32 cellular contexts compared by ENCODE assay signal in genomic region chr6:122248001-122248669, GRCh38.
"Had no signal": no experiment of that assay in that cellular context is flagged by ENCODE, and none has a peak within 500 bp of the region (broad histone marks: within the 10 kb centered on the region; RNA-seq: fewer than 3 reads in every experiment).

No MANE protein-coding gene starts in this region.

- ATAC-seq: activated CD4-positive, alpha-beta T cell treated with anti-CD3 and anti-CD28 coated beads for 36 hours; activated CD8-positive, alpha-beta memory T cell treated with anti-CD3 and anti-CD28 coated beads, Interleukin-2, amount 10 ng/mL, durations not matched to agents 7 days and 5 days; activated CD8-positive, alpha-beta T cell treated with anti-CD3 and anti-CD28 coated beads, Interleukin-2, amount 10 ng/mL, durations not matched to agents 7 days and 5 days; activated T-cell treated with anti-CD3 and anti-CD28 coated beads, Interleukin-2, amount 50 U/mL, for 72 hours; foreskin keratinocyte; gastrocnemius medialis; T-helper 17 cell had no signal

- H3K4me1 ChIP-seq: esophagus muscularis mucosa, foreskin keratinocyte, gastrocnemius medialis had no signal

- H3K4me3 ChIP-seq: coronary artery, dorsolateral prefrontal cortex, esophagus muscularis mucosa, gastrocnemius medialis had no signal

- H3K27ac ChIP-seq: brain microvascular endothelial cell, coronary artery, dorsolateral prefrontal cortex, esophagus muscularis mucosa, foreskin keratinocyte, gastrocnemius medialis, WERI-Rb-1 had no signal

- H3K36me3 ChIP-seq: brain microvascular endothelial cell, esophagus muscularis mucosa, gastrocnemius medialis, WERI-Rb-1 had no signal

- H3K4me3 Mint-ChIP-seq: activated B cell treated with CpG ODN at 0.5 μM for 24 hours; activated CD4-positive, alpha-beta memory T cell treated with anti-CD3 and anti-CD28 coated beads for 36 hours; activated CD4-positive, alpha-beta T cell treated with anti-CD3 and anti-CD28 coated beads for 36 hours; activated CD4-positive, alpha-beta T cell treated with anti-CD3 and anti-CD28 coated beads, Interleukin-2, amount 10 ng/mL, durations not matched to agents 24 days and 14 days; activated CD8-positive, alpha-beta memory T cell treated with anti-CD3 and anti-CD28 coated beads, Interleukin-2, amount 10 ng/mL, durations not matched to agents 7 days and 5 days; activated CD8-positive, alpha-beta T cell treated with anti-CD3 and anti-CD28 coated beads, Interleukin-2, amount 10 ng/mL, durations not matched to agents 7 days and 5 days; activated naive CD4-positive, alpha-beta T cell treated with anti-CD3 and anti-CD28 coated beads, Interleukin-2, amount 10 ng/mL, durations not matched to agents 7 days and 5 days; activated naive CD8-positive, alpha-beta T cell; activated T-cell treated with anti-CD3 and anti-CD28 coated beads, Interleukin-2, amount 50 U/mL, for 24 hours; activated T-cell treated with anti-CD3 and anti-CD28 coated beads, Interleukin-2, amount 50 U/mL, for 72 hours; central memory CD8-positive, alpha-beta T cell; dendritic cell treated with granulocyte-macrophage colony-stimulating factor and Interleukin-4, amounts not matched to agents 40 ng/mL and 50 ng/mL, for 4 days; endodermal cell; T-helper 17 cell; T-helper 2 cell treated with Interferon-gamma antibody and Interleukin-4, amounts not matched to agents 5 μg/mL and 100 μg/mL, for 36 hours had no signal

- H3K27ac Mint-ChIP-seq: activated B cell treated with CpG ODN at 0.5 μM for 24 hours; activated CD4-positive, alpha-beta memory T cell treated with anti-CD3 and anti-CD28 coated beads for 36 hours; activated CD4-positive, alpha-beta T cell treated with anti-CD3 and anti-CD28 coated beads for 36 hours; activated CD4-positive, alpha-beta T cell treated with anti-CD3 and anti-CD28 coated beads, Interleukin-2, amount 10 ng/mL, durations not matched to agents 24 days and 14 days; activated CD8-positive, alpha-beta memory T cell treated with anti-CD3 and anti-CD28 coated beads, Interleukin-2, amount 10 ng/mL, durations not matched to agents 7 days and 5 days; activated CD8-positive, alpha-beta T cell treated with anti-CD3 and anti-CD28 coated beads, Interleukin-2, amount 10 ng/mL, durations not matched to agents 7 days and 5 days; activated naive CD4-positive, alpha-beta T cell treated with anti-CD3 and anti-CD28 coated beads, Interleukin-2, amount 10 ng/mL, durations not matched to agents 7 days and 5 days; activated naive CD8-positive, alpha-beta T cell; activated T-cell treated with anti-CD3 and anti-CD28 coated beads, Interleukin-2, amount 50 U/mL, for 24 hours; activated T-cell treated with anti-CD3 and anti-CD28 coated beads, Interleukin-2, amount 50 U/mL, for 72 hours; dendritic cell treated with granulocyte-macrophage colony-stimulating factor and Interleukin-4, amounts not matched to agents 40 ng/mL and 50 ng/mL, for 4 days; T-helper 17 cell; T-helper 2 cell treated with Interferon-gamma antibody and Interleukin-4, amounts not matched to agents 5 μg/mL and 100 μg/mL, for 36 hours had no signal

- H3K27me3 ChIP-seq: brain microvascular endothelial cell, dorsolateral prefrontal cortex, esophagus muscularis mucosa, foreskin keratinocyte, gastrocnemius medialis had no signal

- H3K36me3 Mint-ChIP-seq: activated CD4-positive, alpha-beta memory T cell treated with anti-CD3 and anti-CD28 coated beads for 36 hours; activated CD8-positive, alpha-beta memory T cell treated with anti-CD3 and anti-CD28 coated beads, Interleukin-2, amount 10 ng/mL, durations not matched to agents 7 days and 5 days; activated naive CD4-positive, alpha-beta T cell treated with anti-CD3 and anti-CD28 coated beads, Interleukin-2, amount 10 ng/mL, durations not matched to agents 7 days and 5 days; activated naive CD8-positive, alpha-beta T cell had no signal

- H3K27me3 Mint-ChIP-seq: activated B cell treated with CpG ODN at 0.5 μM for 24 hours; activated CD4-positive, alpha-beta memory T cell treated with anti-CD3 and anti-CD28 coated beads for 36 hours; activated CD4-positive, alpha-beta T cell treated with anti-CD3 and anti-CD28 coated beads for 36 hours; activated CD4-positive, alpha-beta T cell treated with anti-CD3 and anti-CD28 coated beads, Interleukin-2, amount 10 ng/mL, durations not matched to agents 24 days and 14 days; activated CD8-positive, alpha-beta memory T cell treated with anti-CD3 and anti-CD28 coated beads, Interleukin-2, amount 10 ng/mL, durations not matched to agents 7 days and 5 days; activated naive CD4-positive, alpha-beta T cell treated with anti-CD3 and anti-CD28 coated beads, Interleukin-2, amount 10 ng/mL, durations not matched to agents 7 days and 5 days; activated naive CD8-positive, alpha-beta T cell; activated T-cell treated with anti-CD3 and anti-CD28 coated beads, Interleukin-2, amount 50 U/mL, for 24 hours; central memory CD8-positive, alpha-beta T cell; dendritic cell treated with granulocyte-macrophage colony-stimulating factor and Interleukin-4, amounts not matched to agents 40 ng/mL and 50 ng/mL, for 4 days; T-helper 17 cell had no signal

- H3K4me1 Mint-ChIP-seq: activated B cell treated with CpG ODN at 0.5 μM for 24 hours; activated CD4-positive, alpha-beta T cell treated with anti-CD3 and anti-CD28 coated beads for 36 hours; activated CD4-positive, alpha-beta T cell treated with anti-CD3 and anti-CD28 coated beads, Interleukin-2, amount 10 ng/mL, durations not matched to agents 24 days and 14 days; activated CD8-positive, alpha-beta memory T cell treated with anti-CD3 and anti-CD28 coated beads, Interleukin-2, amount 10 ng/mL, durations not matched to agents 7 days and 5 days; activated naive CD4-positive, alpha-beta T cell treated with anti-CD3 and anti-CD28 coated beads, Interleukin-2, amount 10 ng/mL, durations not matched to agents 7 days and 5 days; central memory CD8-positive, alpha-beta T cell; endodermal cell; T-helper 17 cell had no signal

- DNase-seq: activated B cell treated with CpG ODN at 0.5 μM for 24 hours; activated CD4-positive, alpha-beta memory T cell treated with anti-CD3 and anti-CD28 coated beads for 36 hours; activated CD4-positive, alpha-beta T cell treated with anti-CD3 and anti-CD28 coated beads for 36 hours; activated CD4-positive, alpha-beta T cell treated with anti-CD3 and anti-CD28 coated beads, Interleukin-2, amount 10 ng/mL, durations not matched to agents 24 days and 14 days; activated CD4-positive, CD25-positive, alpha-beta regulatory T cell treated with anti-CD3 and anti-CD28 coated beads, Interleukin-2, amount 50 U/mL, for 72 hours; activated CD8-positive, alpha-beta memory T cell treated with anti-CD3 and anti-CD28 coated beads, Interleukin-2, amount 10 ng/mL, durations not matched to agents 7 days and 5 days; activated CD8-positive, alpha-beta memory T cell treated with anti-CD3 and anti-CD28 coated beads, Interleukin-2, amount 50 U/mL, for 4 hours; activated CD8-positive, alpha-beta T cell treated with anti-CD3 and anti-CD28 coated beads, Interleukin-2, amount 10 ng/mL, durations not matched to agents 7 days and 5 days; activated gamma-delta T cell; activated naive CD4-positive, alpha-beta T cell; activated naive CD4-positive, alpha-beta T cell treated with anti-CD3 and anti-CD28 coated beads, Interleukin-2, amount 10 ng/mL, durations not matched to agents 7 days and 5 days; activated T-cell treated with anti-CD3 and anti-CD28 coated beads, Interleukin-2, amount 50 U/mL, for 24 hours; activated T-cell treated with anti-CD3 and anti-CD28 coated beads, Interleukin-2, amount 50 U/mL, for 72 hours; amniotic stem cell; anterior cingulate cortex; brain microvascular endothelial cell; dorsolateral prefrontal cortex; effector memory CD4-positive, alpha-beta T cell; endodermal cell; erythroblast; foreskin keratinocyte; gastrocnemius medialis; T-helper 1 cell; T-helper 17 cell; T1000; WERI-Rb-1 had no signal

- H3K9me3 Mint-ChIP-seq: activated CD4-positive, alpha-beta T cell treated with anti-CD3 and anti-CD28 coated beads, Interleukin-2, amount 10 ng/mL, durations not matched to agents 24 days and 14 days had no signal
